Comparison of ENCODE assay signal across 18 cellular contexts in the genomic region with DNA sequence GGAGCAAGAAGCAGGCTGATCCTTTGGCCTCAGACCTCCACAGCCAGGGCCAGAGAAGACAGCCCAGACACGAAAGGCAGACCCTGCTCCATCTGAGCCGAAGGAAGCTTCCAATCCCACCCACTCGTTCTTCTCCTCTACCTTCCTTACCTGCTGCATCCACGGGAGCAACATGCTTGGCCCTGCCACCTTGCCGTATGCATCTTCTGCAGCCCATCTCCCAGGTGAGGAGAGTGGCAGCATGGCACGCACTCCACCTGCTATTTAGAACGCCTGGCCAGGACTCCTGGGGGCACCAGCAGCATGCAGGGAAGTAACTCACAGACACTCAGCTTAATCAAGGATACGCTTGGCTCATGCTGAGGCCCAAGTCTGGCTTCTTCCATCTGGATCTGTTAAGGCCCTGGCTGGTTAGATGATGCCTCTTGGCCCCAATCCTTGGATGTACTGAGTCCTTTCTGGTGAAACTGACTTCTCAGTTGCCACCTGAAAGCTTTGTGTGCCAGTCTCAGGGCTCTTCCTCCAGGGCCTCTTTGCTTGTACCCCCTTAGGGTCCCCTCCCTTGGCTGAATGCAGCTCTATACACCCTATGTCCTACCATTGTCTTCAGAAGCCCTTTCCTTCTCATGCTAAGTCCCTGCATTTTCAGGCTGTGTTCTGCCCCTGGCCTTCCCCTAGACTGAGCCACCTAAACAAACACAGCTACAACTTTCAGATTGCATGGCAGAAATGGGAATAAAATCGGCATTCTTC.
"Had no signal": no experiment of that assay in that cellular context is flagged by ENCODE, and none has a peak within 500 bp of the region (broad histone marks: within the 10 kb centered on the region; RNA-seq: fewer than 3 reads in every experiment).

No MANE protein-coding gene starts in this region.

- H3K4me3 ChIP-seq: esophagus squamous epithelium, gastrocnemius medialis, mucosa of descending colon, spleen, testis had no signal

- H3K36me3 ChIP-seq: esophagus squamous epithelium, gastrocnemius medialis, spleen, WERI-Rb-1 had no signal

- DNase-seq: activated CD4-positive, CD25-positive, alpha-beta regulatory T cell treated with anti-CD3 and anti-CD28 coated beads, Interleukin-2, amount 50 U/mL, for 72 hours; activated CD8-positive, alpha-beta memory T cell treated with anti-CD3 and anti-CD28 coated beads, Interleukin-2, amount 50 U/mL, for 48 hours; activated naive CD4-positive, alpha-beta T cell; activated naive CD8-positive, alpha-beta T cell treated with anti-CD3 and anti-CD28 coated beads for 36 hours; activated T-cell treated with anti-CD3 and anti-CD28 coated beads, Interleukin-2, amount 50 U/mL, for 4 hours; central memory CD4-positive, alpha-beta T cell; effector memory CD4-positive, alpha-beta T cell; esophagus squamous epithelium; gastrocnemius medialis; mesenchymal stem cell; mucosa of descending colon; spleen; stimulated activated CD4-positive, alpha-beta T cell treated with anti-CD3 and anti-CD28 coated beads, Interleukin-4, amount 100 ng/mL, for 1 hour; stimulated activated naive CD4-positive, alpha-beta T cell; T-cell; testis; trophoblast cell; WERI-Rb-1 had no signal

- H3K9me3 ChIP-seq: esophagus squamous epithelium, gastrocnemius medialis, mucosa of descending colon, spleen, testis had no signal

- H3K27me3 ChIP-seq: testis had no signal

- H3K27ac ChIP-seq: esophagus squamous epithelium, gastrocnemius medialis, spleen, testis, WERI-Rb-1 had no signal

- H3K4me1 ChIP-seq: esophagus squamous epithelium, gastrocnemius medialis, spleen, testis had no signal
